8 cellular contexts compared by ENCODE assay signal in genomic region chr12:11761869-11762567, GRCh38.
DNase-seq lines count a peak whose midpoint lies in the region; ATAC-seq lines count a peak whose summit lies in the region.

No MANE protein-coding gene starts in this region.

- peak; percentile 66 for ATAC-seq in GM18867 (IDR thresholded peaks at IDR 0.05; ENCODE audit: unreplicated experiment)
- peak; percentile 43 for ATAC-seq in GM21737 (IDR thresholded peaks at IDR 0.05; ENCODE audit: unreplicated experiment)

- no peaks in the 10 kb centered on the region for H3K36me3 ChIP-seq in H7 (replicated peaks; ENCODE audit: control insufficient read depth, insufficient read depth, low read length)

- peak overlapping the region; percentile 13 to 72 (median 28) for H3K4me3 Mint-ChIP-seq in IgD-negative memory B cell

- DNase-seq in H7 (no peak), G401 (ENCODE audit: low spot score) (no peak), NCI-H526 (lab: John Stamatoyannopoulos, UW) (no peak)
- no peak for DNase-seq in activated CD4-positive, CD25-positive, alpha-beta regulatory T cell (lab: John Stamatoyannopoulos, UW)

- H3K9me3 Mint-ChIP-seq in IgD-negative memory B cell, result no peaks in the 10 kb centered on the region

- peak overlapping the region; percentile 83 to 98 (median 96) for H3K27ac Mint-ChIP-seq in IgD-negative memory B cell

- no peaks in the 10 kb centered on the region for H3K27me3 ChIP-seq in H7 (ENCODE audit: control insufficient read depth, insufficient read depth, low read length)

- H3K27me3 Mint-ChIP-seq in IgD-negative memory B cell, result no peaks in the 10 kb centered on the region

- peaks cover 65 to 83% (median 70%) of the 10 kb centered on the region in 3 donors for H3K4me1 Mint-ChIP-seq in IgD-negative memory B cell

- peak overlapping the region in 17 of 21 experiments; percentile 10 to 95 (median 54) for H3K27ac ChIP-seq in skin epidermis

- H3K4me3 ChIP-seq in skin epidermis (no peak overlapping the region), H7 (ENCODE audit: insufficient read depth, low read depth, low read length) (no peak overlapping the region)

- H3K36me3 Mint-ChIP-seq in IgD-negative memory B cell, result no peaks in the 10 kb centered on the region

- in situ Hi-C loops in G401 (cut with HindIII; ENCODE audit: low sequenced_read_pairs), result no loop called here
